26 cellular contexts compared by ENCODE assay signal in the genomic region with DNA sequence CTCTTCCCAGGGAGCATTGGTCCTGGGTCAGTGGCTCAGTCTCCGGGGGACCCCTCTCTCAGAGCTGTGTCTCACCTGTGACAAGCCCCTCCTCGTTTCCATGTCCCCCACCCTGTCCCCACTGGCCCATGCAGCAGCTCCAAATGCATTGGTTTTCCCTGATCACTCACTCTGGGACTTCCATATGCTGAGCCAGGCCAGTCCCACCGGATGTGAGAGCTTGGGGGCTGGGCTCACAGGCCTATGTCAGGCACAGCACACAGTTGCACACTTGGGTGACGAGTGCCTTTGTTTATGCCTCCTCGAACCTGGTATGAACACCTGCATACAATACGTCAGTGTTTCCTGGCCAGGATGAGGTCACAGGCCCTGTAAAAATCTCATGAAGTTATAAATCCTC.
A peak's percentile ranks its signal among the peaks of the same experiment; 100 is the strongest.
DNase-seq lines count a peak whose midpoint lies in the region; ATAC-seq and TF ChIP-seq lines count a peak whose summit lies in the region.
"Had no signal": no experiment of that assay in that cellular context is flagged by ENCODE, and none has a peak within 500 bp of the region (broad histone marks: within the 10 kb centered on the region; RNA-seq: fewer than 3 reads in every experiment).

No MANE protein-coding gene starts in this region.

- no peak for TF ChIP-seq CTCF in coronary artery (IDR thresholded peaks at IDR 0.05)

- H3K36me3 ChIP-seq in aorta (ENCODE audit: control insufficient read depth in 1 of 2, insufficient read depth in 2 of 2, low read length in 1 of 2) = no peaks in the 10 kb centered on the region
- H3K36me3 ChIP-seq: stomach, thyroid gland had no signal

- H3K9me3 ChIP-seq in aorta (ENCODE audit: control insufficient read depth, low read length) = no peaks in the 10 kb centered on the region
- H3K9me3 ChIP-seq: stomach, thyroid gland had no signal

- peak; percentile 34 to 67 for DNase-seq in SHP77 (lab: John Stamatoyannopoulos, UW)
- no peak for DNase-seq in SHP77 treated with DMSO at 0.1 percent for 48 hours (lab: John Stamatoyannopoulos, UW)
- peak; percentile 97 for DNase-seq in NCI-H510A (lab: John Stamatoyannopoulos, UW)
- DNase-seq in coronary artery (ENCODE audit: low spot score) = no peak
- DNase-seq in aorta = no peak
- no peak for DNase-seq in effector CD8-positive, alpha-beta T cell (lab: John Stamatoyannopoulos, UW)
- DNase-seq in Right ventricle myocardium superior = no peak
- DNase-seq: activated CD4-positive, alpha-beta T cell treated with anti-CD3 and anti-CD28 coated beads for 36 hours; activated gamma-delta T cell treated with Interleukin-2 at 50 U/mL for 16 hours; activated T-cell treated with anti-CD3 and anti-CD28 coated beads, Interleukin-2, amount 50 U/mL, for 24 hours; CD4-positive, CD25-positive, alpha-beta regulatory T cell; glutamatergic neuron; IMR-90; islet precursor cell; midbrain; natural killer cell; NCI-H1092; NCI-H2081 treated with DMSO at 0.1 percent for 48 hours; NCI-H526; small intestine; T-helper 2 cell; thyroid gland had no signal

- WGBS in aorta, 2 donors = 28 to 46% methylated on average over 6 of the region's 6 CpGs

- no peaks in the 10 kb centered on the region for H3K4me1 ChIP-seq in aorta (ENCODE audit: control insufficient read depth in 1 of 2, insufficient read depth in 2 of 2, low read length in 2 of 2)
- H3K4me1 ChIP-seq: thyroid gland had no signal

- intact Hi-C loops in aorta (cut with DNase I) = loop anchor here in 1 of 2 donors (10.0 kb wide), 1 partner anchor 88 kb away; no protein-coding TSS in a partner anchor
- intact Hi-C loops in Right ventricle myocardium superior (cut with DNase I) = no loop called here

- no peaks in the 10 kb centered on the region for H3K27me3 ChIP-seq in aorta (ENCODE audit: control insufficient read depth in 1 of 2, insufficient read depth in 2 of 2, low read length in 1 of 2)
- H3K27me3 ChIP-seq: stomach, thyroid gland had no signal

- ATAC-seq in aorta (ENCODE audit: low FRiP score) (peak; percentile 39), HG03565 (IDR thresholded peaks at IDR 0.05; ENCODE audit: unreplicated experiment) (no peak), Right ventricle myocardium superior (ENCODE audit: poor library complexity) (no peak)
- ATAC-seq: activated CD4-positive, alpha-beta T cell treated with anti-CD3 and anti-CD28 coated beads for 36 hours; GM23338; natural killer cell had no signal

- H3K4me3 ChIP-seq in coronary artery = no peak overlapping the region
- H3K4me3 ChIP-seq in aorta (ENCODE audit: low read length in 2 of 2) = no peak overlapping the region
- H3K4me3 ChIP-seq: GM23338, stomach, thyroid gland had no signal

- H3K27ac ChIP-seq in coronary artery (peak overlapping the region; percentile 46 to 50), aorta (ENCODE audit: low read depth in 1 of 2, low read length in 2 of 2) (no peak overlapping the region)
- H3K27ac ChIP-seq: RWPE1, stomach, thyroid gland had no signal

Comparison
In these comparisons a context has a peak if more than half of its experiments do, and no peak if none do; other contexts are left out.
1. DNase-seq: peak in SHP77 (2 of 2) and NCI-H510A (single experiment); none in SHP77 treated with DMSO at 0.1 percent for 48 hours (single experiment), coronary artery (single experiment), aorta (0 of 2), effector CD8-positive, alpha-beta T cell (single experiment) and Right ventricle myocardium superior (single experiment).
2. H3K27ac ChIP-seq: peak in coronary artery (2 of 2); none in aorta (0 of 2).